15 cellular contexts compared by ENCODE assay signal in genomic region chr12:46920503-46920902, GRCh38.
DNase-seq lines count a peak whose midpoint lies in the region; ATAC-seq, FAIRE-seq and TF ChIP-seq lines count a peak whose summit lies in the region.
"Had no signal": no experiment of that assay in that cellular context is flagged by ENCODE, and none has a peak within 500 bp of the region (broad histone marks: within the 10 kb centered on the region; RNA-seq: fewer than 3 reads in every experiment).

No MANE protein-coding gene starts in this region.

- peak; percentile 11 for DNase-seq in GM12891 (ENCODE audit: insufficient read length, low spot score)
- DNase-seq in NOMO-1 treated with dmso at 0.1 percent for 144 hours (lab: John Stamatoyannopoulos, UW; ENCODE audit: unreplicated experiment): peak; percentile 35
- no peak for DNase-seq in activated CD4-positive, alpha-beta T cell treated with anti-CD3 and anti-CD28 coated beads for 48 hours
- DNase-seq in kidney tubule cell (ENCODE audit: low spot score): no peak
- DNase-seq in activated CD4-positive, alpha-beta T cell treated with anti-CD3 and anti-CD28 coated beads for 1 hour: no peak
- DNase-seq in GDM1 (lab: John Stamatoyannopoulos, UW): no peak
- DNase-seq: activated CD8-positive, alpha-beta memory T cell treated with anti-CD3 and anti-CD28 coated beads, Interleukin-2, amount 50 U/mL, for 48 hours; brain microvascular endothelial cell; Calu3; kidney glomerular epithelial cell; NCI-H226; stimulated activated CD4-positive, alpha-beta T cell treated with anti-CD3 and anti-CD28 coated beads, Interleukin-12 subunit alpha, Interleukin-12 subunit beta, amount 100 ng/mL, for 4 hours had no signal

- no peak for TF ChIP-seq POLR2A in GM12891 (IDR thresholded peaks at IDR 0.05; ENCODE audit: low read depth, low read length)

- ATAC-seq in GM19372 (IDR thresholded peaks at IDR 0.05; ENCODE audit: low read depth, unreplicated experiment) (peak; percentile 68), HG03108 (IDR thresholded peaks at IDR 0.05; ENCODE audit: unreplicated experiment) (peak; percentile 54)
- ATAC-seq: WTC11 had no signal

- no peak for FAIRE-seq in GM12891 (lab: Jason Lieb, UNC)

TF ChIP-seq in GM12891, 5 proteins besides CTCF, POLR2A, EP300 and RAD21:
- TF ChIP-seq SPI1 (IDR thresholded peaks at IDR 0.05; ENCODE audit: low read depth, low read length): peak; percentile 88
- TF ChIP-seq TAF1 (IDR thresholded peaks at IDR 0.05; ENCODE audit: low read depth, low read length): no peak

Comparison
In these comparisons a context has a peak if more than half of its experiments do, and no peak if none do; other contexts are left out.
1. DNase-seq: peak in GM12891 (single experiment) and NOMO-1 treated with dmso at 0.1 percent for 144 hours (single experiment); none in activated CD4-positive, alpha-beta T cell treated with anti-CD3 and anti-CD28 coated beads for 48 hours (single experiment), kidney tubule cell (single experiment), activated CD4-positive, alpha-beta T cell treated with anti-CD3 and anti-CD28 coated beads for 1 hour (single experiment) and GDM1 (single experiment).